15 cellular contexts compared by ENCODE assay signal in genomic region chr10:47167591-47167990, GRCh38.
DNase-seq lines count a peak whose midpoint lies in the region; ATAC-seq and TF ChIP-seq lines count a peak whose summit lies in the region.
"Had no signal": no experiment of that assay in that cellular context is flagged by ENCODE, and none has a peak within 500 bp of the region (broad histone marks: within the 10 kb centered on the region; RNA-seq: fewer than 3 reads in every experiment).

No MANE protein-coding gene starts in this region.

- H3K9me3 ChIP-seq in AG04450 (ENCODE audit: control insufficient read depth, insufficient read depth, low read length) (no peaks in the 10 kb centered on the region; the same call in 1 of the 2 replicates), Peyer's patch (no peaks in the 10 kb centered on the region), MM.1S (replicated peaks; ENCODE audit: insufficient read depth, low read length) (no peaks in the 10 kb centered on the region)

- H3K9me2 ChIP-seq in MM.1S (replicated peaks; ENCODE audit: insufficient read depth, low read length), result no peaks in the 10 kb centered on the region

- no peaks in the 10 kb centered on the region for H3K27me3 Mint-ChIP-seq in chondrocyte (ENCODE audit: low read depth)
- no peaks in the 10 kb centered on the region for H3K27me3 Mint-ChIP-seq in naive thymus-derived CD8-positive, alpha-beta T cell
- H3K27me3 Mint-ChIP-seq: stimulated activated memory B cell treated with anti-CD40 and anti-IgM and Interleukin-4, amounts not matched to agents 10 μg/mL and 1 μg/mL and 100 μg/mL, for 72 hours had no signal

- H3F3A ChIP-seq in MM.1S (ENCODE audit: insufficient read depth, low read length), result no peaks in the 10 kb centered on the region

- H3K4me3 Mint-ChIP-seq in chondrocyte (ENCODE audit: unreplicated experiment), result no peak overlapping the region
- H3K4me3 Mint-ChIP-seq in naive thymus-derived CD8-positive, alpha-beta T cell, result peak overlapping the region in 1 of 10 donors; percentile 15
- H3K4me3 Mint-ChIP-seq: stimulated activated memory B cell treated with anti-CD40 and anti-IgM and Interleukin-4, amounts not matched to agents 10 μg/mL and 1 μg/mL and 100 μg/mL, for 72 hours; type B pancreatic cell had no signal

- no peaks in the 10 kb centered on the region for H3K36me3 Mint-ChIP-seq in chondrocyte (ENCODE audit: low read depth)
- H3K36me3 Mint-ChIP-seq in naive thymus-derived CD8-positive, alpha-beta T cell, result no peaks in the 10 kb centered on the region
- H3K36me3 Mint-ChIP-seq: stimulated activated memory B cell treated with anti-CD40 and anti-IgM and Interleukin-4, amounts not matched to agents 10 μg/mL and 1 μg/mL and 100 μg/mL, for 72 hours; type B pancreatic cell had no signal

- H3K4me1 Mint-ChIP-seq in chondrocyte (ENCODE audit: low read depth), result peaks cover 36% of the 10 kb centered on the region
- H3K4me1 Mint-ChIP-seq in naive thymus-derived CD8-positive, alpha-beta T cell, result peaks cover 17 to 36% (median 29%) of the 10 kb centered on the region in 4 donors

- H3K27ac ChIP-seq in AG04450 (ENCODE audit: low read depth, low read length), result peak overlapping the region; percentile 91
- peak overlapping the region; percentile 37 for H3K27ac ChIP-seq in HL-60 (replicated peaks)
- no peak overlapping the region for H3K27ac ChIP-seq in Peyer's patch
- no peak overlapping the region for H3K27ac ChIP-seq in MM.1S (ENCODE audit: low read length)
- H3K27ac ChIP-seq: SK-N-MC had no signal

- H3K4me2 ChIP-seq in MM.1S (ENCODE audit: low read depth, low read length), result no peak overlapping the region

- no peak for ATAC-seq in naive thymus-derived CD8-positive, alpha-beta T cell
- no peak for ATAC-seq in HG02610 (IDR thresholded peaks at IDR 0.05; ENCODE audit: unreplicated experiment)
- ATAC-seq: stimulated activated memory B cell treated with anti-CD40 and anti-IgM and Interleukin-4, amounts not matched to agents 10 μg/mL and 1 μg/mL and 100 μg/mL, for 72 hours had no signal

- no peak for TF ChIP-seq CTCF in AG04450 (IDR thresholded peaks at IDR 0.05; ENCODE audit: low read depth, low read length)
- TF ChIP-seq CTCF in HL-60 (IDR thresholded peaks at IDR 0.05; ENCODE audit: insufficient read depth, low read length), result no peak
- no peak for TF ChIP-seq CTCF in chondrocyte (IDR thresholded peaks at IDR 0.05)
- no peak for TF ChIP-seq CTCF in Peyer's patch (IDR thresholded peaks at IDR 0.05)
- no peak for TF ChIP-seq CTCF in MM.1S (IDR thresholded peaks at IDR 0.05; ENCODE audit: low read length)

- CTCF ChIA-PET in AG04450 (lab: Charles Lee), result interaction anchor here (0.6 to 2.8 kb wide), 3 partner anchors 10 to 119 kb away, joined by 3 to 10 read pairs (median 4); no protein-coding TSS in a partner anchor

- DNase-seq in AG04450 (ENCODE audit: low read depth, low spot score), result no peak
- no peak for DNase-seq in HL-60 (ENCODE audit: low read depth in 1 of 2, low spot score in 1 of 2)
- no peak for DNase-seq in chondrocyte (ENCODE audit: low spot score)
- DNase-seq in naive thymus-derived CD8-positive, alpha-beta T cell, result no peak
- no peak for DNase-seq in Peyer's patch
- no peak for DNase-seq in MM.1S
- DNase-seq in DMS153 treated with DMSO at 0.1 percent for 48 hours (lab: John Stamatoyannopoulos, UW; ENCODE audit: unreplicated experiment), result no peak
- DNase-seq: ACHN, activated gamma-delta T cell, NCI-H2029 treated with DMSO at 0.1 percent for 48 hours, NCI-H524 had no signal

- H3K79me2 ChIP-seq in MM.1S (ENCODE audit: low read length), result no peaks in the 10 kb centered on the region

- peaks cover 16% of the 10 kb centered on the region for H3K9me3 Mint-ChIP-seq in chondrocyte (ENCODE audit: low read depth)
- peaks cover 0 to 10% (median 2%) of the 10 kb centered on the region in 9 donors for H3K9me3 Mint-ChIP-seq in naive thymus-derived CD8-positive, alpha-beta T cell
- H3K9me3 Mint-ChIP-seq: stimulated activated memory B cell treated with anti-CD40 and anti-IgM and Interleukin-4, amounts not matched to agents 10 μg/mL and 1 μg/mL and 100 μg/mL, for 72 hours; type B pancreatic cell had no signal

- H4K20me1 ChIP-seq in MM.1S (ENCODE audit: insufficient read depth, low read length), result no peaks in the 10 kb centered on the region

- H3K36me3 ChIP-seq in Peyer's patch (no peaks in the 10 kb centered on the region), MM.1S (replicated peaks; ENCODE audit: insufficient read depth, low read length) (no peaks in the 10 kb centered on the region)

- peaks cover 0 to 10% (median 0%) of the 10 kb centered on the region in 4 donors for H3K4me1 ChIP-seq in Peyer's patch
- H3K4me1 ChIP-seq in MM.1S (ENCODE audit: low read length), result no peaks in the 10 kb centered on the region

- no peak overlapping the region for H2AFZ ChIP-seq in MM.1S (ENCODE audit: low read length)

- H3K27me3 ChIP-seq in AG04450 (ENCODE audit: control insufficient read depth, insufficient read depth, low read length) (no peaks in the 10 kb centered on the region), HL-60 (ENCODE audit: insufficient read depth, poor library complexity, severe bottlenecking) (no peaks in the 10 kb centered on the region), Peyer's patch (no peaks in the 10 kb centered on the region), MM.1S (replicated peaks; ENCODE audit: insufficient read depth, low read length) (no peaks in the 10 kb centered on the region)

- H3K27ac Mint-ChIP-seq in chondrocyte (ENCODE audit: unreplicated experiment), result peak overlapping the region; percentile 76
- H3K27ac Mint-ChIP-seq in naive thymus-derived CD8-positive, alpha-beta T cell, result peak overlapping the region; percentile 60 to 99 (median 98)
- H3K27ac Mint-ChIP-seq: stimulated activated memory B cell treated with anti-CD40 and anti-IgM and Interleukin-4, amounts not matched to agents 10 μg/mL and 1 μg/mL and 100 μg/mL, for 72 hours; type B pancreatic cell had no signal

- POLR2A ChIA-PET in AG04450 (lab: Yijun Ruan, JAX), result interaction anchor here (0.8 to 2.8 kb wide), 2 partner anchors 30 to 63 kb away, joined by 3 to 19 read pairs; no protein-coding TSS in a partner anchor
- POLR2A ChIA-PET in naive thymus-derived CD8-positive, alpha-beta T cell (lab: Charles Lee), result interaction anchor here (0.6 to 3.6 kb wide), 3 partner anchors 40 to 65 kb away, joined by 3 to 24 read pairs (median 4); no protein-coding TSS in a partner anchor

- TF ChIP-seq POLR2A in Peyer's patch (IDR thresholded peaks at IDR 0.05), result no peak

- peak overlapping the region; percentile 21 for H3K4me3 ChIP-seq in AG04450 (ENCODE audit: low read depth, low read length)
- H3K4me3 ChIP-seq in HL-60 (replicated peaks; ENCODE audit: insufficient read depth, low read length), result 0 out of 2 replicates have a peak overlapping the region, but pooled peaks have one; percentile 4
- no peak overlapping the region for H3K4me3 ChIP-seq in Peyer's patch
- no peak overlapping the region for H3K4me3 ChIP-seq in MM.1S (ENCODE audit: low read length)
- H3K4me3 ChIP-seq: SK-N-MC had no signal

- no peak overlapping the region for H3K9ac ChIP-seq in MM.1S (ENCODE audit: low read length)

Comparison
In these comparisons a context has a peak if more than half of its experiments do, and no peak if none do; other contexts are left out.
1. H3K27ac ChIP-seq: peak in AG04450 (single experiment) and HL-60 (single experiment); none in Peyer's patch (0 of 4) and MM.1S (single experiment).
2. H3K4me3 ChIP-seq: peak in AG04450 (single experiment) and HL-60 (single experiment); none in Peyer's patch (0 of 4) and MM.1S (single experiment).